ENCODE assay signal across 23 cellular contexts in genomic region chr2:100126897-100127401, GRCh38.
"Had no signal": no experiment of that assay in that cellular context is flagged by ENCODE, and none has a peak within 500 bp of the region (broad histone marks: within the 10 kb centered on the region; RNA-seq: fewer than 3 reads in every experiment).

No MANE protein-coding gene starts in this region.

- H3K27me3 Mint-ChIP-seq: naive B cell had no signal

- H3K4me3 Mint-ChIP-seq: nephron, type B pancreatic cell had no signal

- H3K36me3 Mint-ChIP-seq: type B pancreatic cell had no signal

- H3K27ac ChIP-seq: dorsolateral prefrontal cortex, hepatocyte, left ventricle myocardium inferior, lower lobe of right lung, psoas muscle, sigmoid colon, skin epidermis, suprapubic skin, thyroid gland, uterus had no signal

- FAIRE-seq: kidney had no signal

- H3K27ac Mint-ChIP-seq: nephron, type B pancreatic cell had no signal

- H3K27me3 ChIP-seq: dorsolateral prefrontal cortex, hepatocyte, sigmoid colon, suprapubic skin, thyroid gland, uterus had no signal

- DNase-seq: cortex of kidney; dorsolateral prefrontal cortex; effector CD8-positive, alpha-beta T cell; foreskin melanocyte; head of caudate nucleus; kidney; left cardiac atrium; lower lobe of right lung; mesendoderm; naive B cell; psoas muscle; sigmoid colon; stimulated activated CD4-positive, alpha-beta T cell treated with anti-CD3 and anti-CD28 coated beads, Interleukin-2, amount 100 ng/mL, for 24 hours; stimulated activated CD4-positive, alpha-beta T cell treated with anti-CD3 and anti-CD28 coated beads, Interleukin-4, amount 100 ng/mL, for 4 hours; stimulated activated naive CD4-positive, alpha-beta T cell treated with Interleukin-2 at 50 U/mL for 16 hours; uterus had no signal

- H3K4me1 ChIP-seq: lower lobe of right lung, psoas muscle, suprapubic skin, uterus had no signal

- H3K36me3 ChIP-seq: left ventricle myocardium inferior, lower lobe of right lung, sigmoid colon, suprapubic skin, thyroid gland, uterus had no signal

- ATAC-seq: left cardiac atrium, lower lobe of right lung, psoas muscle had no signal

- H3K4me3 ChIP-seq: dorsolateral prefrontal cortex, hepatocyte, left ventricle myocardium inferior, lower lobe of right lung, psoas muscle, sigmoid colon, skin epidermis, suprapubic skin, thyroid gland, uterus had no signal

- H3K4me2 ChIP-seq: hepatocyte had no signal

- H3K79me2 ChIP-seq: hepatocyte had no signal

- H2AFZ ChIP-seq: hepatocyte had no signal

- H3K9me3 ChIP-seq: left ventricle myocardium inferior, lower lobe of right lung, psoas muscle, sigmoid colon, suprapubic skin, thyroid gland, uterus had no signal

- H3K9me3 Mint-ChIP-seq: naive B cell had no signal
